In genomic region chr3:128872282-128872681, GRCh38 we compare ENCODE assay signal across 36 cellular contexts.
"Had no signal": no experiment of that assay in that cellular context is flagged by ENCODE, and none has a peak within 500 bp of the region (broad histone marks: within the 10 kb centered on the region; RNA-seq: fewer than 3 reads in every experiment).

No MANE protein-coding gene starts in this region.

- H3K27ac Mint-ChIP-seq: activated B cell treated with CpG ODN at 0.5 μM for 24 hours; activated CD8-positive, alpha-beta memory T cell treated with anti-CD3 and anti-CD28 coated beads, Interleukin-2, amount 10 ng/mL, durations not matched to agents 7 days and 5 days; activated CD8-positive, alpha-beta T cell treated with anti-CD3 and anti-CD28 coated beads for 36 hours; activated naive CD4-positive, alpha-beta T cell treated with anti-CD3 and anti-CD28 coated beads for 36 hours; activated naive CD4-positive, alpha-beta T cell treated with anti-CD3 and anti-CD28 coated beads, Interleukin-2, amount 50 U/mL, for 24 hours; activated naive CD8-positive, alpha-beta T cell treated with anti-CD3 and anti-CD28 coated beads, Interleukin-2, amount 10 ng/mL, durations not matched to agents 7 days and 5 days; activated T-helper 2 cell treated with anti-CD3 and anti-CD28 coated beads, Interferon-gamma antibody, Interleukin-2, Interleukin-4, amounts not matched to agents 10 μg/mL and 5 μg/mL and 100 μg/mL, durations not matched to agents 14 hours and 24 hours and 36 hours; T-helper 17 cell; T-helper 2 cell treated with Interferon-gamma antibody and Interleukin-4, amounts not matched to agents 5 μg/mL and 100 μg/mL, for 36 hours had no signal

- DNase-seq: activated B cell treated with CpG ODN at 0.5 μM for 24 hours; activated CD4-positive, alpha-beta T cell treated with anti-CD3 and anti-CD28 coated beads for 48 hours; activated CD4-positive, alpha-beta T cell treated with anti-CD3 and anti-CD28 coated beads, Interleukin-2, amount 50 U/mL, for 1 hour; activated CD4-positive, alpha-beta T cell treated with anti-CD3 and anti-CD28 coated beads, Interleukin-2, amount 50 U/mL, for 48 hours; activated CD8-positive, alpha-beta memory T cell treated with anti-CD3 and anti-CD28 coated beads, Interleukin-2, amount 10 ng/mL, durations not matched to agents 7 days and 5 days; activated CD8-positive, alpha-beta memory T cell treated with anti-CD3 and anti-CD28 coated beads, Interleukin-2, amount 50 U/mL, for 4 hours; activated CD8-positive, alpha-beta T cell treated with anti-CD3 and anti-CD28 coated beads for 36 hours; activated effector memory CD4-positive, alpha-beta T cell treated with anti-CD3 and anti-CD28 coated beads, Interleukin-2, amount 50 U/mL, for 16 hours; activated naive CD4-positive, alpha-beta T cell treated with anti-CD3 and anti-CD28 coated beads for 36 hours; activated naive CD8-positive, alpha-beta T cell treated with anti-CD3 and anti-CD28 coated beads, Interleukin-2, amount 10 ng/mL, durations not matched to agents 7 days and 5 days; activated T-cell treated with anti-CD3 and anti-CD28 coated beads, Interleukin-2, amount 50 U/mL, for 1 hour; activated T-cell treated with anti-CD3 and anti-CD28 coated beads, Interleukin-2, amount 50 U/mL, for 48 hours; amygdala; aorta; body of pancreas; central memory CD4-positive, alpha-beta T cell; cerebellar nuclear complex; colonic mucosa; dermis blood vessel endothelial cell; effector CD4-positive, alpha-beta T cell; foreskin fibroblast; glutamatergic neuron; heart left ventricle; T-helper 1 cell; T-helper 17 cell; T1000; WERI-Rb-1 had no signal

- FAIRE-seq: endometrium, frontal cortex had no signal

- H3K27me3 Mint-ChIP-seq: activated B cell treated with CpG ODN at 0.5 μM for 24 hours; activated CD8-positive, alpha-beta T cell treated with anti-CD3 and anti-CD28 coated beads for 36 hours; activated naive CD4-positive, alpha-beta T cell treated with anti-CD3 and anti-CD28 coated beads, Interleukin-2, amount 50 U/mL, for 24 hours; activated naive CD8-positive, alpha-beta T cell treated with anti-CD3 and anti-CD28 coated beads, Interleukin-2, amount 10 ng/mL, durations not matched to agents 7 days and 5 days; T-helper 17 cell had no signal

- ATAC-seq: activated CD4-positive, CD25-positive, alpha-beta regulatory T cell treated with anti-CD3 and anti-CD28 coated beads, Interleukin-2, amount 50 U/mL, for 24 hours; activated CD8-positive, alpha-beta memory T cell treated with anti-CD3 and anti-CD28 coated beads, Interleukin-2, amount 10 ng/mL, durations not matched to agents 7 days and 5 days; activated CD8-positive, alpha-beta T cell treated with anti-CD3 and anti-CD28 coated beads for 36 hours; body of pancreas; esophagus mucosa; heart left ventricle; T-helper 17 cell had no signal

- H3K4me3 ChIP-seq: body of pancreas, cardiac muscle cell, colonic mucosa, heart left ventricle had no signal

- H3K36me3 Mint-ChIP-seq: activated CD8-positive, alpha-beta memory T cell treated with anti-CD3 and anti-CD28 coated beads, Interleukin-2, amount 10 ng/mL, durations not matched to agents 7 days and 5 days; activated naive CD4-positive, alpha-beta T cell treated with anti-CD3 and anti-CD28 coated beads, Interleukin-2, amount 50 U/mL, for 24 hours had no signal

- H3K36me3 ChIP-seq: cardiac muscle cell, colonic mucosa, heart left ventricle, WERI-Rb-1 had no signal

- H3K9me3 Mint-ChIP-seq: activated B cell treated with CpG ODN at 0.5 μM for 24 hours; activated CD8-positive, alpha-beta T cell treated with anti-CD3 and anti-CD28 coated beads for 36 hours; activated naive CD4-positive, alpha-beta T cell treated with anti-CD3 and anti-CD28 coated beads for 36 hours; activated naive CD4-positive, alpha-beta T cell treated with anti-CD3 and anti-CD28 coated beads, Interleukin-2, amount 50 U/mL, for 24 hours; activated naive CD8-positive, alpha-beta T cell treated with anti-CD3 and anti-CD28 coated beads, Interleukin-2, amount 10 ng/mL, durations not matched to agents 7 days and 5 days; activated T-helper 1 cell treated with anti-CD3 and anti-CD28 coated beads, Interleukin-12 subunit alpha, Interleukin-12 subunit beta, Interleukin-2, Interleukin-4 antibody, amounts not matched to agents 30 ng/mL and 10 ng/mL and 1 ng/mL, durations not matched to agents 14 hours and 24 hours and 36 hours; activated T-helper 2 cell treated with anti-CD3 and anti-CD28 coated beads, Interferon-gamma antibody, Interleukin-2, Interleukin-4, amounts not matched to agents 10 μg/mL and 5 μg/mL and 100 μg/mL, durations not matched to agents 14 hours and 24 hours and 36 hours; T-helper 2 cell treated with Interferon-gamma antibody and Interleukin-4, amounts not matched to agents 5 μg/mL and 100 μg/mL, for 36 hours had no signal

- H3K4me3 Mint-ChIP-seq: activated B cell treated with CpG ODN at 0.5 μM for 24 hours; activated CD8-positive, alpha-beta memory T cell treated with anti-CD3 and anti-CD28 coated beads, Interleukin-2, amount 10 ng/mL, durations not matched to agents 7 days and 5 days; activated CD8-positive, alpha-beta T cell treated with anti-CD3 and anti-CD28 coated beads for 36 hours; activated naive CD4-positive, alpha-beta T cell treated with anti-CD3 and anti-CD28 coated beads for 36 hours; activated naive CD4-positive, alpha-beta T cell treated with anti-CD3 and anti-CD28 coated beads, Interleukin-2, amount 50 U/mL, for 24 hours; activated naive CD8-positive, alpha-beta T cell treated with anti-CD3 and anti-CD28 coated beads, Interleukin-2, amount 10 ng/mL, durations not matched to agents 7 days and 5 days; activated T-helper 1 cell treated with anti-CD3 and anti-CD28 coated beads, Interleukin-12 subunit alpha, Interleukin-12 subunit beta, Interleukin-2, Interleukin-4 antibody, amounts not matched to agents 30 ng/mL and 10 ng/mL and 1 ng/mL, durations not matched to agents 14 hours and 24 hours and 36 hours; T-helper 17 cell; T-helper 2 cell treated with Interferon-gamma antibody and Interleukin-4, amounts not matched to agents 5 μg/mL and 100 μg/mL, for 36 hours had no signal

- H3K4me1 ChIP-seq: body of pancreas, colonic mucosa had no signal

- H3K27me3 ChIP-seq: body of pancreas, cardiac muscle cell, colonic mucosa, heart left ventricle had no signal

- H3K27ac ChIP-seq: body of pancreas, cardiac muscle cell, colonic mucosa, heart left ventricle, WERI-Rb-1 had no signal

- H3K9me3 ChIP-seq: body of pancreas, colonic mucosa, heart left ventricle had no signal
